ENCODE assay signal across 12 cellular contexts in genomic region chr10:56116684-56117083, GRCh38.
DNase-seq lines count a peak whose midpoint lies in the region; FAIRE-seq and TF ChIP-seq lines count a peak whose summit lies in the region.
"Had no signal": no experiment of that assay in that cellular context is flagged by ENCODE, and none has a peak within 500 bp of the region (broad histone marks: within the 10 kb centered on the region; RNA-seq: fewer than 3 reads in every experiment).

No MANE protein-coding gene starts in this region.

- H3K79me1 ChIP-seq in mesendoderm (ENCODE audit: low read length): no peaks in the 10 kb centered on the region

- no peaks in the 10 kb centered on the region for H3K79me2 ChIP-seq in DOHH2 (ENCODE audit: control insufficient read depth, low read length)
- H3K79me2 ChIP-seq in mesendoderm (ENCODE audit: control insufficient read depth, insufficient read depth, low read length): no peaks in the 10 kb centered on the region

- H4K8ac ChIP-seq in mesendoderm (ENCODE audit: low read depth, low read length): no peak overlapping the region

- FAIRE-seq in TTC549 (lab: Jason Lieb, UNC): peak; percentile 51

- H2BK120ac ChIP-seq in mesendoderm (ENCODE audit: low read depth, low read length): no peak overlapping the region

- H4K5ac ChIP-seq in mesendoderm (ENCODE audit: low read length): no peak overlapping the region

- H3K4ac ChIP-seq in mesendoderm (ENCODE audit: low read depth, low read length): no peak overlapping the region

- H3K9me3 ChIP-seq in DOHH2 (ENCODE audit: control insufficient read depth, insufficient read depth, low read length): no peaks in the 10 kb centered on the region

- no peak overlapping the region for H3K56ac ChIP-seq in mesendoderm (ENCODE audit: low read length)

- no peaks in the 10 kb centered on the region for H3K9me2 ChIP-seq in DOHH2 (replicated peaks; ENCODE audit: control insufficient read depth, low read length)

- no peak overlapping the region for H3K27ac ChIP-seq in DOHH2 (ENCODE audit: low read depth, low read length)
- H3K27ac ChIP-seq in mesendoderm (ENCODE audit: low read depth, low read length): no peak overlapping the region
- H3K27ac ChIP-seq: cardiac muscle cell, KMS-11 had no signal

- H3K4me3 ChIP-seq in DOHH2 (ENCODE audit: low read length): no peak overlapping the region
- H3K4me3 ChIP-seq in mesendoderm (ENCODE audit: low read length): no peak overlapping the region
- H3K4me3 ChIP-seq: cardiac muscle cell had no signal

- no peaks in the 10 kb centered on the region for H3K36me3 ChIP-seq in DOHH2 (ENCODE audit: control insufficient read depth, low read length)
- no peaks in the 10 kb centered on the region for H3K36me3 ChIP-seq in mesendoderm (ENCODE audit: control insufficient read depth, insufficient read depth, low read length)
- H3K36me3 ChIP-seq: cardiac muscle cell had no signal

- H3K18ac ChIP-seq in mesendoderm (ENCODE audit: low read length): no peak overlapping the region

- peak; percentile 31 for TF ChIP-seq CTCF in DOHH2 (IDR thresholded peaks at IDR 0.05; ENCODE audit: low read depth, low read length, poor library complexity, severe bottlenecking)

- no peak overlapping the region for H3K9ac ChIP-seq in mesendoderm (ENCODE audit: low read length)
- H3K9ac ChIP-seq: KMS-11 had no signal

- no peak overlapping the region for H2AK5ac ChIP-seq in mesendoderm (ENCODE audit: low read length)

- no peaks in the 10 kb centered on the region for H4K20me1 ChIP-seq in DOHH2 (ENCODE audit: control insufficient read depth, insufficient read depth, low read depth, low read length)

- H3F3A ChIP-seq in DOHH2 (ENCODE audit: control insufficient read depth, insufficient read depth): no peaks in the 10 kb centered on the region

- no CpG with 5 or more reads among the region's 1 CpG for WGBS in mesendoderm (ENCODE audit: extremely low coverage, insufficient coverage, low lambda C conversion rate)

- peak; percentile 65 to 66 for DNase-seq in Kasumi-1 (lab: John Stamatoyannopoulos, UW)
- peak; percentile 52 for DNase-seq in mesendoderm
- no peak for DNase-seq in DMS 273 (lab: John Stamatoyannopoulos, UW; ENCODE audit: unreplicated experiment)
- DNase-seq in G401 (ENCODE audit: low spot score): no peak
- DNase-seq in effector CD4-positive, alpha-beta T cell: no peak
- DNase-seq: activated CD4-positive, alpha-beta T cell treated with anti-CD3 and anti-CD28 coated beads, Interleukin-2, amount 50 U/mL, for 48 hours; activated gamma-delta T cell; NCI-H774 had no signal

- no peak overlapping the region for H2BK15ac ChIP-seq in mesendoderm (replicated peaks; ENCODE audit: low read depth)

- in situ Hi-C loops in G401 (cut with HindIII; ENCODE audit: low sequenced_read_pairs): no loop called here

- H3K27me3 ChIP-seq in DOHH2 (ENCODE audit: control insufficient read depth, low read length): no peaks in the 10 kb centered on the region
- H3K27me3 ChIP-seq in mesendoderm (ENCODE audit: insufficient read depth, low read length, poor library complexity): no peaks in the 10 kb centered on the region
- H3K27me3 ChIP-seq: cardiac muscle cell had no signal

- H3K4me2 ChIP-seq in DOHH2 (ENCODE audit: low read length): no peak overlapping the region
- no peak overlapping the region for H3K4me2 ChIP-seq in mesendoderm (ENCODE audit: low read length)
- H3K4me2 ChIP-seq: KMS-11 had no signal

- H3K4me1 ChIP-seq in DOHH2 (ENCODE audit: control insufficient read depth, low read length) (no peaks in the 10 kb centered on the region), mesendoderm (ENCODE audit: control insufficient read depth, low read depth, low read length) (no peaks in the 10 kb centered on the region)

- H3K23ac ChIP-seq in mesendoderm (ENCODE audit: low read length): no peak overlapping the region

- no peak overlapping the region for H2BK5ac ChIP-seq in mesendoderm (ENCODE audit: low read length)

Comparison
In these comparisons a context has a peak if more than half of its experiments do, and no peak if none do; other contexts are left out.
1. DNase-seq: peak in Kasumi-1 (2 of 2) and mesendoderm (single experiment); none in DMS 273 (single experiment), G401 (single experiment) and effector CD4-positive, alpha-beta T cell (single experiment).